2 cellular contexts compared by ENCODE assay signal in the genomic region with DNA sequence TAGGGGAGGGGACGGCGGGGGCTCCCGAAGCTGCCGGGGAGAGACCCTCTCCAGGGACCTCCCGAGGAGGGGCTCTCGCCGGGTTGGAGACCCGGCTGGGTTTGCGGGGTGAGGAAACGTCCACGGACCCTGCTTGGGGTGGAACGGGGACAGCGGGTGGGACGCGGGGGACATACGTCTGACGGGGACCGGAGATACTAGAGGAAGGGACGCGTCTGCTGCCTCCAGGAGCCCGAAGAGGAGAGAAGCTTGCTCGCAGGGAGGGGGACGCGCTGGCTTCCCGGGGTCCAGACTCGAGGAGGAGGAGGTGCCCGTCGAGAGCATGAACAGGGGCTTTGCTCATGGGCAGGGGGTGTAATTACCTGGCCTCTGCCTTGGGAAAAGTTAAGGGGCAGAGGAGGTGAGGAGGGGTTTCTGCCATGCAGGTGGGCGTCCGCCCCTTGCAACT.
TF ChIP-seq lines count a peak whose summit lies in the region.

No MANE protein-coding gene starts in this region.

TF ChIP-seq in GM23338, 12 proteins besides CTCF, POLR2A, EP300 and RAD21:
- TF ChIP-seq JUNB (IDR thresholded peaks at IDR 0.05; ENCODE audit: unreplicated experiment) (no peak), POLR2AphosphoS5 (IDR thresholded peaks at IDR 0.05; ENCODE audit: low read depth) (peak; percentile 56; the same call in 1 of the 2 replicates), NANOG (IDR thresholded peaks at IDR 0.05; ENCODE audit: borderline replicate concordance) (no peak), CREB1 (CRISPR knock-in tag; IDR thresholded peaks at IDR 0.05; ENCODE audit: low read depth) (no peak)

TF ChIP-seq in H1, 55 proteins besides CTCF, POLR2A, EP300 and RAD21:
- TF ChIP-seq KDM4A (IDR thresholded peaks at IDR 0.05; ENCODE audit: low read depth, low read length, severe bottlenecking) (peak; percentile 24), SAP30 (IDR thresholded peaks at IDR 0.05; ENCODE audit: insufficient read depth, insufficient replicate concordance, low read length) (peak; percentile 87), CBX8 (IDR thresholded peaks at IDR 0.05; ENCODE audit: borderline replicate concordance, low read depth, low read length) (no peak)
